1 cellular context compared by ENCODE assay signal in genomic region chr16:70682239-70683145, GRCh38.
TF ChIP-seq lines count a peak whose summit lies in the region.

No MANE protein-coding gene starts in this region.

TF ChIP-seq in HepG2, 621 proteins besides CTCF, POLR2A, EP300 and RAD21 (continued from another document and continues in another):
- TF ChIP-seq ZNF646 (CRISPR knock-in tag; IDR thresholded peaks at IDR 0.05) (no peak), HMGA1 (CRISPR knock-in tag; conservative IDR thresholded peaks at IDR 0.05) (no peak), BCL6 (CRISPR knock-in tag; IDR thresholded peaks at IDR 0.05) (no peak), ZBTB20 (CRISPR knock-in tag; IDR thresholded peaks at IDR 0.05; ENCODE audit: borderline replicate concordance, low read depth) (no peak), CBX2 (IDR thresholded peaks at IDR 0.05; ENCODE audit: low read depth, low read length) (no peak), CBX2 (CRISPR knock-in tag; IDR thresholded peaks at IDR 0.05; ENCODE audit: low read depth) (no peak), ZBTB1 (CRISPR knock-in tag; IDR thresholded peaks at IDR 0.05; ENCODE audit: borderline replicate concordance) (no peak), STAT6 (CRISPR knock-in tag; IDR thresholded peaks at IDR 0.05; ENCODE audit: borderline replicate concordance) (no peak), ELF3 (CRISPR knock-in tag; IDR thresholded peaks at IDR 0.05) (peak; percentile 54; the same call in 1 of the 2 replicates), MLLT10 (CRISPR knock-in tag; IDR thresholded peaks at IDR 0.05) (no peak), ZIK1 (CRISPR knock-in tag; IDR thresholded peaks at IDR 0.05; ENCODE audit: borderline replicate concordance, low read depth) (no peak), SPEN (CRISPR knock-in tag; IDR thresholded peaks at IDR 0.05; ENCODE audit: low read depth) (no peak), RFX5 (IDR thresholded peaks at IDR 0.05; ENCODE audit: low read depth, low read length) (no peak), CERS6 (CRISPR knock-in tag; IDR thresholded peaks at IDR 0.05) (no peak), RARG (CRISPR knock-in tag; IDR thresholded peaks at IDR 0.05; ENCODE audit: low read depth) (no peak), PHF8 (CRISPR knock-in tag; IDR thresholded peaks at IDR 0.05) (no peak), RFX3 (CRISPR knock-in tag; IDR thresholded peaks at IDR 0.05) (no peak), PRDM10 (CRISPR knock-in tag; IDR thresholded peaks at IDR 0.05; ENCODE audit: low read depth) (no peak), KLF15 (CRISPR knock-in tag; IDR thresholded peaks at IDR 0.05; ENCODE audit: borderline replicate concordance) (no peak), BCL3 (CRISPR knock-in tag; IDR thresholded peaks at IDR 0.05) (no peak)
- TF ChIP-seq, protein P1, sequence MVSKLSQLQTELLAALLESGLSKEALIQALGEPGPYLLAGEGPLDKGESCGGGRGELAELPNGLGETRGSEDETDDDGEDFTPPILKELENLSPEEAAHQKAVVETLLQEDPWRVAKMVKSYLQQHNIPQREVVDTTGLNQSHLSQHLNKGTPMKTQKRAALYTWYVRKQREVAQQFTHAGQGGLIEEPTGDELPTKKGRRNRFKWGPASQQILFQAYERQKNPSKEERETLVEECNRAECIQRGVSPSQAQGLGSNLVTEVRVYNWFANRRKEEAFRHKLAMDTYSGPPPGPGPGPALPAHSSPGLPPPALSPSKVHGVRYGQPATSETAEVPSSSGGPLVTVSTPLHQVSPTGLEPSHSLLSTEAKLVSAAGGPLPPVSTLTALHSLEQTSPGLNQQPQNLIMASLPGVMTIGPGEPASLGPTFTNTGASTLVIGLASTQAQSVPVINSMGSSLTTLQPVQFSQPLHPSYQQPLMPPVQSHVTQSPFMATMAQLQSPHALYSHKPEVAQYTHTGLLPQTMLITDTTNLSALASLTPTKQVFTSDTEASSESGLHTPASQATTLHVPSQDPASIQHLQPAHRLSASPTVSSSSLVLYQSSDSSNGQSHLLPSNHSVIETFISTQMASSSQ (IDR thresholded peaks at IDR 0.05; ENCODE audit: low read depth), result no peak
- TF ChIP-seq, protein P1 (CRISPR knock-in tag; IDR thresholded peaks at IDR 0.05; ENCODE audit: borderline replicate concordance), result 0 out of 2 replicates have a peak, but pooled peaks have one; percentile 15
- TF ChIP-seq, protein P2, sequence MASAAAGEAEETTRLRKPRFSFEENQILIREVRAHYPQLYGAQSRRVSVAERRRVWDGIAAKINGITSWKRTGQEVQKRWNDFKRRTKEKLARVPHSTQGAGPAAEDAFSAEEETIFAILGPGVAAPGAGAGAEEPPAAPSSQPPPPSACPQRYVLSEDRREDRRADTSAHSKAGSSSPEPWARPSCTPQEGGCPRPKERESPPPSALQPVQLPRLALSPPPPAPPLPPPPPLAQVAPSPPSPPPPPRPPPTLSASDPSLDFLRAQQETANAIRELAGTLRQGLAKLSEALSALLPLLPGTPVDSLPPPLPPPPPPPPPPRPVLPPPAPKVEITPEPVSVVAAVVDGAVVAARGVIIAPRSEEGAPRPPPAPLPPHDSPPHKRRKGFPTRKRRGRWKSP (CRISPR knock-in tag; IDR thresholded peaks at IDR 0.05), result no peak
- TF ChIP-seq, protein P3, sequence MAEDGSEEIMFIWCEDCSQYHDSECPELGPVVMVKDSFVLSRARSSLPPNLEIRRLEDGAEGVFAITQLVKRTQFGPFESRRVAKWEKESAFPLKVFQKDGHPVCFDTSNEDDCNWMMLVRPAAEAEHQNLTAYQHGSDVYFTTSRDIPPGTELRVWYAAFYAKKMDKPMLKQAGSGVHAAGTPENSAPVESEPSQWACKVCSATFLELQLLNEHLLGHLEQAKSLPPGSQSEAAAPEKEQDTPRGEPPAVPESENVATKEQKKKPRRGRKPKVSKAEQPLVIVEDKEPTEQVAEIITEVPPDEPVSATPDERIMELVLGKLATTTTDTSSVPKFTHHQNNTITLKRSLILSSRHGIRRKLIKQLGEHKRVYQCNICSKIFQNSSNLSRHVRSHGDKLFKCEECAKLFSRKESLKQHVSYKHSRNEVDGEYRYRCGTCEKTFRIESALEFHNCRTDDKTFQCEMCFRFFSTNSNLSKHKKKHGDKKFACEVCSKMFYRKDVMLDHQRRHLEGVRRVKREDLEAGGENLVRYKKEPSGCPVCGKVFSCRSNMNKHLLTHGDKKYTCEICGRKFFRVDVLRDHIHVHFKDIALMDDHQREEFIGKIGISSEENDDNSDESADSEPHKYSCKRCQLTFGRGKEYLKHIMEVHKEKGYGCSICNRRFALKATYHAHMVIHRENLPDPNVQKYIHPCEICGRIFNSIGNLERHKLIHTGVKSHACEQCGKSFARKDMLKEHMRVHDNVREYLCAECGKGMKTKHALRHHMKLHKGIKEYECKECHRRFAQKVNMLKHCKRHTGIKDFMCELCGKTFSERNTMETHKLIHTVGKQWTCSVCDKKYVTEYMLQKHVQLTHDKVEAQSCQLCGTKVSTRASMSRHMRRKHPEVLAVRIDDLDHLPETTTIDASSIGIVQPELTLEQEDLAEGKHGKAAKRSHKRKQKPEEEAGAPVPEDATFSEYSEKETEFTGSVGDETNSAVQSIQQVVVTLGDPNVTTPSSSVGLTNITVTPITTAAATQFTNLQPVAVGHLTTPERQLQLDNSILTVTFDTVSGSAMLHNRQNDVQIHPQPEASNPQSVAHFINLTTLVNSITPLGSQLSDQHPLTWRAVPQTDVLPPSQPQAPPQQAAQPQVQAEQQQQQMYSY (CRISPR knock-in tag; IDR thresholded peaks at IDR 0.05), result no peak
- TF ChIP-seq, protein P4, sequence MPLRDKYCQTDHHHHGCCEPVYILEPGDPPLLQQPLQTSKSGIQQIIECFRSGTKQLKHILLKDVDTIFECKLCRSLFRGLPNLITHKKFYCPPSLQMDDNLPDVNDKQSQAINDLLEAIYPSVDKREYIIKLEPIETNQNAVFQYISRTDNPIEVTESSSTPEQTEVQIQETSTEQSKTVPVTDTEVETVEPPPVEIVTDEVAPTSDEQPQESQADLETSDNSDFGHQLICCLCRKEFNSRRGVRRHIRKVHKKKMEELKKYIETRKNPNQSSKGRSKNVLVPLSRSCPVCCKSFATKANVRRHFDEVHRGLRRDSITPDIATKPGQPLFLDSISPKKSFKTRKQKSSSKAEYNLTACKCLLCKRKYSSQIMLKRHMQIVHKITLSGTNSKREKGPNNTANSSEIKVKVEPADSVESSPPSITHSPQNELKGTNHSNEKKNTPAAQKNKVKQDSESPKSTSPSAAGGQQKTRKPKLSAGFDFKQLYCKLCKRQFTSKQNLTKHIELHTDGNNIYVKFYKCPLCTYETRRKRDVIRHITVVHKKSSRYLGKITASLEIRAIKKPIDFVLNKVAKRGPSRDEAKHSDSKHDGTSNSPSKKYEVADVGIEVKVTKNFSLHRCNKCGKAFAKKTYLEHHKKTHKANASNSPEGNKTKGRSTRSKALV (CRISPR knock-in tag; IDR thresholded peaks at IDR 0.05), result no peak
